22 cellular contexts compared by ENCODE assay signal in genomic region chr4:104975617-104976016, GRCh38.
A peak's percentile ranks its signal among the peaks of the same experiment; 100 is the strongest.
DNase-seq lines count a peak whose midpoint lies in the region; ATAC-seq, FAIRE-seq and TF ChIP-seq lines count a peak whose summit lies in the region.
"Had no signal": no experiment of that assay in that cellular context is flagged by ENCODE, and none has a peak within 500 bp of the region (broad histone marks: within the 10 kb centered on the region; RNA-seq: fewer than 3 reads in every experiment).

No MANE protein-coding gene starts in this region.

- peak; percentile 15 for ATAC-seq in stimulated activated naive CD8-positive, alpha-beta T cell treated with anti-CD3 and anti-CD28 coated beads, Interleukin-15, amount 100 ng/mL, for 72 hours
- no peak for ATAC-seq in stimulated activated naive CD8-positive, alpha-beta T cell treated with anti-CD3 and anti-CD28 coated beads, Interleukin-15, Interleukin-2, amounts not matched to agents 100 U/mL and 50 U/mL, for 24 hours
- ATAC-seq in GM12878 (no peak), HepG2 (no peak)
- ATAC-seq: A549; CD8-positive, alpha-beta T cell; HCT116 had no signal

- H3K27me3 Mint-ChIP-seq in stimulated activated naive CD8-positive, alpha-beta T cell treated with anti-CD3 and anti-CD28 coated beads, Interleukin-15, amount 100 ng/mL, for 72 hours, result no peaks in the 10 kb centered on the region
- peaks cover 15% of the 10 kb centered on the region for H3K27me3 Mint-ChIP-seq in chondrocyte (ENCODE audit: low read depth)

- H4K20me1 ChIP-seq in GM12878 (ENCODE audit: control insufficient read depth, insufficient read depth) (no peaks in the 10 kb centered on the region), Karpas-422 (ENCODE audit: insufficient read depth, low read depth, low read length) (no peaks in the 10 kb centered on the region), HepG2 (ENCODE audit: insufficient read depth, low read length) (no peaks in the 10 kb centered on the region)
- H4K20me1 ChIP-seq: BLaER1 had no signal

- no peaks in the 10 kb centered on the region for H3K4me1 Mint-ChIP-seq in stimulated activated naive CD8-positive, alpha-beta T cell treated with anti-CD3 and anti-CD28 coated beads, Interleukin-15, amount 100 ng/mL, for 72 hours
- no peaks in the 10 kb centered on the region for H3K4me1 Mint-ChIP-seq in chondrocyte (ENCODE audit: low read depth)

- H3K4me3 Mint-ChIP-seq in stimulated activated naive CD8-positive, alpha-beta T cell treated with anti-CD3 and anti-CD28 coated beads, Interleukin-15, amount 100 ng/mL, for 72 hours, result no peak overlapping the region
- no peak overlapping the region for H3K4me3 Mint-ChIP-seq in chondrocyte (ENCODE audit: unreplicated experiment)
- H3K4me3 Mint-ChIP-seq: CD14-positive monocyte; CD8-positive, alpha-beta T cell; HFFc6 had no signal

- FAIRE-seq in GM12878 (lab: Jason Lieb, UNC) (no peak), HepG2 (lab: Jason Lieb, UNC) (no peak)
- FAIRE-seq: A549, HTR-8/SVneo had no signal

- H3K4me2 ChIP-seq in GM12878 (ENCODE audit: control insufficient read depth, insufficient read depth), result no peak overlapping the region
- H3K4me2 ChIP-seq in Karpas-422 (ENCODE audit: low read depth, low read length, poor library complexity, severe bottlenecking), result no peak overlapping the region
- H3K4me2 ChIP-seq in HepG2 (ENCODE audit: low read depth, low read length), result no peak overlapping the region
- H3K4me2 ChIP-seq: A549 had no signal

- H3K27ac ChIP-seq in GM12878 (ENCODE audit: control insufficient read depth, insufficient read depth), result 0 out of 2 replicates have a peak overlapping the region, but pooled peaks have one; percentile 46
- peak overlapping the region; percentile 52 for H3K27ac ChIP-seq in neutrophil
- H3K27ac ChIP-seq in Karpas-422 (ENCODE audit: low read length), result no peak overlapping the region
- no peak overlapping the region for H3K27ac ChIP-seq in WERI-Rb-1
- H3K27ac ChIP-seq in HepG2 (ENCODE audit: extremely low read length, insufficient read depth, low read length), result no peak overlapping the region
- H3K27ac ChIP-seq: 22Rv1, A549, BLaER1 had no signal

- CTCF ChIA-PET in GM12878 (lab: Yijun Ruan, JAX), result no interaction called here
- CTCF ChIA-PET in HepG2 (lab: Yijun Ruan, JAX; ENCODE audit: low intra/inter-chr PET ratio, low total read pairs), result no interaction called here

- H3K9me3 Mint-ChIP-seq in stimulated activated naive CD8-positive, alpha-beta T cell treated with anti-CD3 and anti-CD28 coated beads, Interleukin-15, amount 100 ng/mL, for 72 hours, result peaks cover 7 to 19% of the 10 kb centered on the region in 2 donors
- peaks cover 7% of the 10 kb centered on the region for H3K9me3 Mint-ChIP-seq in chondrocyte (ENCODE audit: low read depth)

- RAD21 ChIA-PET in GM12878 (lab: Charles Lee; ENCODE audit: unreplicated experiment), result interaction anchor here (0.9 kb wide), 1 partner anchor 9 kb away, joined by 3 read pairs; no protein-coding TSS in a partner anchor

- intact Hi-C loops in GM12878 (cut with micrococcal nuclease; ENCODE audit: unreplicated experiment) (no loop called here), HepG2 (cut with micrococcal nuclease; ENCODE audit: unreplicated experiment) (no loop called here)

- SMC1A ChIA-PET in GM12878 (lab: Charles Lee; ENCODE audit: uncharacterized antibody, unreplicated experiment), result interaction anchor here (0.6 kb wide), 1 partner anchor 104 kb away, joined by 3 read pairs; no protein-coding TSS in a partner anchor

- no peaks in the 10 kb centered on the region for H3K36me3 Mint-ChIP-seq in chondrocyte (ENCODE audit: low read depth)
- H3K36me3 Mint-ChIP-seq: CD14-positive monocyte; CD8-positive, alpha-beta T cell; IgD-negative memory B cell had no signal

- H3K9ac ChIP-seq in GM12878 (ENCODE audit: control insufficient read depth, insufficient read depth, low read length) (no peak overlapping the region), Karpas-422 (ENCODE audit: low read length) (no peak overlapping the region), HepG2 (ENCODE audit: insufficient read depth, low read depth, low read length) (no peak overlapping the region)
- H3K9ac ChIP-seq: BLaER1 had no signal

- no peak for TF ChIP-seq EP300 in GM12878 (IDR thresholded peaks at IDR 0.05; ENCODE audit: borderline replicate concordance in 1 of 2, control insufficient read depth in 1 of 2, low read depth in 2 of 2, low read length in 2 of 2)
- TF ChIP-seq EP300 in HepG2 (IDR thresholded peaks at IDR 0.05; ENCODE audit: low read depth in 2 of 2, low read length in 2 of 2), result no peak
- TF ChIP-seq EP300 in HepG2 (CRISPR knock-in tag; IDR thresholded peaks at IDR 0.05; ENCODE audit: borderline replicate concordance), result no peak

- POLR2A ChIA-PET in GM12878 (lab: Charles Lee), result no interaction called here
- POLR2A ChIA-PET in HepG2 (lab: Yijun Ruan, JAX), result no interaction called here

- H3K4me1 ChIP-seq in GM12878 (ENCODE audit: control insufficient read depth, insufficient read depth, low read length) (peaks cover 31% of the 10 kb centered on the region), neutrophil (ENCODE audit: control insufficient read depth in 1 of 2, insufficient read depth in 1 of 2, low read depth in 1 of 2, low read length in 1 of 2) (peaks cover 8 to 9% of the 10 kb centered on the region in 2 experiments), Karpas-422 (ENCODE audit: low read length) (no peaks in the 10 kb centered on the region), HepG2 (ENCODE audit: insufficient read depth, low read length) (0 out of 2 replicates have a peak, but pooled peaks cover 7% of the 10 kb centered on the region)
- H3K4me1 ChIP-seq: A549 had no signal

- no peaks in the 10 kb centered on the region for H3K9me2 ChIP-seq in Karpas-422 (replicated peaks; ENCODE audit: insufficient read depth, low read length)

- BruUV-seq in GM12878 (replicated peaks; lab: Mats Ljungman, UMichigan) (no TSS peak), HepG2 (replicated peaks; lab: Mats Ljungman, UMichigan) (no TSS peak)

- H3K36me3 ChIP-seq in GM12878 (ENCODE audit: control insufficient read depth in 2 of 2, insufficient read depth in 2 of 2, low read length in 1 of 2), result no peaks in the 10 kb centered on the region
- H3K36me3 ChIP-seq in neutrophil, result no peaks in the 10 kb centered on the region
- H3K36me3 ChIP-seq in Karpas-422 (ENCODE audit: insufficient read depth, low read length), result no peaks in the 10 kb centered on the region
- no peaks in the 10 kb centered on the region for H3K36me3 ChIP-seq in WERI-Rb-1
- H3K36me3 ChIP-seq in HepG2 (replicated peaks in 1 of 2; ENCODE audit: control insufficient read depth in 1 of 2, insufficient read depth in 2 of 2, low read length in 2 of 2), result no peaks in the 10 kb centered on the region
- H3K36me3 ChIP-seq: BLaER1 had no signal

- H3K4me3 ChIP-seq in GM12878 (no peak overlapping the region), neutrophil (ENCODE audit: low read depth in 1 of 2, low read length in 1 of 2) (no peak overlapping the region), Karpas-422 (ENCODE audit: low read length) (no peak overlapping the region), WERI-Rb-1 (ENCODE audit: low read depth, low read length) (no peak overlapping the region), HepG2 (replicated peaks in 1 of 3; ENCODE audit: insufficient read depth in 1 of 3, low read depth in 2 of 3, low read length in 3 of 3) (no peak overlapping the region)
- H3K4me3 ChIP-seq: A549, BLaER1 had no signal

- TF ChIP-seq CTCF in GM12878 (IDR thresholded peaks at IDR 0.05 in 2 of 3, conservative IDR thresholded peaks at IDR 0.05 in 1 of 3; ENCODE audit: control insufficient read depth in 2 of 3, extremely low read depth in 1 of 3, insufficient read depth in 1 of 3, low read depth in 3 of 3, low read length in 3 of 3), result no peak
- TF ChIP-seq CTCF in neutrophil (IDR thresholded peaks at IDR 0.05), result no peak
- no peak for TF ChIP-seq CTCF in chondrocyte (IDR thresholded peaks at IDR 0.05)
- no peak for TF ChIP-seq CTCF in WERI-Rb-1 (IDR thresholded peaks at IDR 0.05; ENCODE audit: low read depth, low read length)
- TF ChIP-seq CTCF in HepG2 (CRISPR knock-in tag; IDR thresholded peaks at IDR 0.05), result no peak

- H3K27me3 ChIP-seq in GM12878 (replicated peaks in 1 of 2; ENCODE audit: control insufficient read depth in 2 of 2, insufficient read depth in 2 of 2, low read length in 1 of 2), result no peaks in the 10 kb centered on the region
- no peaks in the 10 kb centered on the region for H3K27me3 ChIP-seq in neutrophil
- no peaks in the 10 kb centered on the region for H3K27me3 ChIP-seq in Karpas-422 (ENCODE audit: low read length)
- H3K27me3 ChIP-seq in WERI-Rb-1 (ENCODE audit: insufficient read depth, low read depth, severe bottlenecking), result no peaks in the 10 kb centered on the region
- H3K27me3 ChIP-seq in HepG2 (ENCODE audit: control insufficient read depth in 1 of 2, insufficient read depth in 2 of 2, low read length in 2 of 2), result no peaks in the 10 kb centered on the region
- H3K27me3 ChIP-seq: BLaER1 had no signal

- H2AFZ ChIP-seq in GM12878 (ENCODE audit: control insufficient read depth, low read depth, low read length), result no peak overlapping the region; the same call in 1 of the 2 replicates
- H2AFZ ChIP-seq in Karpas-422 (ENCODE audit: low read length), result no peak overlapping the region
- H2AFZ ChIP-seq in HepG2 (ENCODE audit: low read length), result no peak overlapping the region

- H3K79me2 ChIP-seq in GM12878 (ENCODE audit: control insufficient read depth, insufficient read depth, low read length), result peaks cover 8% of the 10 kb centered on the region
- no peaks in the 10 kb centered on the region for H3K79me2 ChIP-seq in Karpas-422 (ENCODE audit: low read length)
- no peaks in the 10 kb centered on the region for H3K79me2 ChIP-seq in HepG2 (ENCODE audit: insufficient read depth, low read length)

- no peak overlapping the region for H3K27ac Mint-ChIP-seq in stimulated activated naive CD8-positive, alpha-beta T cell treated with anti-CD3 and anti-CD28 coated beads, Interleukin-15, amount 100 ng/mL, for 72 hours
- H3K27ac Mint-ChIP-seq in chondrocyte (ENCODE audit: unreplicated experiment), result no peak overlapping the region
- H3K27ac Mint-ChIP-seq: CD8-positive, alpha-beta T cell; HFFc6; IgD-negative memory B cell had no signal

- DNase-seq in stimulated activated naive CD8-positive, alpha-beta T cell treated with anti-CD3 and anti-CD28 coated beads, Interleukin-15, amount 100 ng/mL, for 72 hours, result no peak
- DNase-seq in stimulated activated naive CD8-positive, alpha-beta T cell treated with anti-CD3 and anti-CD28 coated beads, Interleukin-15, Interleukin-2, amounts not matched to agents 100 U/mL and 50 U/mL, for 24 hours, result no peak
- DNase-seq in GM12878 (ENCODE audit: low read depth, low spot score) (no peak), Karpas-422 (no peak), chondrocyte (ENCODE audit: low spot score) (no peak), WERI-Rb-1 (no peak), HepG2 (ENCODE audit: low spot score) (no peak)
- DNase-seq: Calu3; CD8-positive, alpha-beta T cell; DMS79 treated with DMSO at 0.1 percent for 48 hours; GF-D8; GOT3; H7; HFFc6 had no signal

- in situ Hi-C loops in GM12878 (cut with MboI), result no loop called here
- in situ Hi-C loops in HepG2 (cut with HindIII; ENCODE audit: extremely low pct_ligation_motif_present, low pct_unique_long_range_greater_than_20kb), result no loop called here

- TF ChIP-seq POLR2A in GM12878 (IDR thresholded peaks at IDR 0.05; ENCODE audit: low read depth, low read length) (no peak), HepG2 (IDR thresholded peaks at IDR 0.05; ENCODE audit: insufficient read depth in 1 of 2, low read depth in 2 of 2, low read length in 2 of 2) (no peak)

- no peak for TF ChIP-seq RAD21 in GM12878 (IDR thresholded peaks at IDR 0.05; ENCODE audit: insufficient read depth, low read depth, low read length)
- no peak for TF ChIP-seq RAD21 in HepG2 (CRISPR knock-in tag; IDR thresholded peaks at IDR 0.05)

- WGBS in GM12878 (ENCODE audit: insufficient coverage, insufficient replicate concordance, low lambda C conversion rate, missing lambda C conversion rate), result 100% methylated on average over 1 of the region's 1 CpG
- 0% methylated on average over 1 of the region's 1 CpG for WGBS in HepG2 (ENCODE audit: low lambda C conversion rate)

- peaks cover 9% of the 10 kb centered on the region; the same call in 2 of the 3 replicates for H3K9me3 ChIP-seq in GM12878 (replicated peaks; ENCODE audit: control insufficient read depth, insufficient read depth, low read length)
- no peaks in the 10 kb centered on the region for H3K9me3 ChIP-seq in neutrophil
- H3K9me3 ChIP-seq in Karpas-422 (ENCODE audit: low read length), result no peaks in the 10 kb centered on the region
- H3K9me3 ChIP-seq in WERI-Rb-1 (ENCODE audit: severe bottlenecking), result peaks cover 5% of the 10 kb centered on the region
- H3K9me3 ChIP-seq in HepG2 (ENCODE audit: low read length), result no peaks in the 10 kb centered on the region
- H3K9me3 ChIP-seq: A549 had no signal

Comparison
In these comparisons a context has a peak if more than half of its experiments do, and no peak if none do; other contexts are left out.
1. H3K27ac ChIP-seq: peak in GM12878 (single experiment) and neutrophil (single experiment); none in Karpas-422 (single experiment), WERI-Rb-1 (single experiment) and HepG2 (single experiment).